Comparison of ENCODE assay signal across 7 cellular contexts in genomic region chr10:128627811-128628210, GRCh38.
"Had no signal": no experiment of that assay in that cellular context is flagged by ENCODE, and none has a peak within 500 bp of the region (broad histone marks: within the 10 kb centered on the region; RNA-seq: fewer than 3 reads in every experiment).

No MANE protein-coding gene starts in this region.

- H2AFZ ChIP-seq: GM23248 had no signal

- FAIRE-seq: H54, HTR-8/SVneo, K562 had no signal

- H3K27ac ChIP-seq: GM23248 had no signal

- H3K4me3 ChIP-seq: GM23248, K562 had no signal

- H3K9ac ChIP-seq: GM23248 had no signal

- DNase-seq: GM23248, GOT3, HCEC 1CT, IMR-90 had no signal
